8 cellular contexts compared by ENCODE assay signal in the genomic region with DNA sequence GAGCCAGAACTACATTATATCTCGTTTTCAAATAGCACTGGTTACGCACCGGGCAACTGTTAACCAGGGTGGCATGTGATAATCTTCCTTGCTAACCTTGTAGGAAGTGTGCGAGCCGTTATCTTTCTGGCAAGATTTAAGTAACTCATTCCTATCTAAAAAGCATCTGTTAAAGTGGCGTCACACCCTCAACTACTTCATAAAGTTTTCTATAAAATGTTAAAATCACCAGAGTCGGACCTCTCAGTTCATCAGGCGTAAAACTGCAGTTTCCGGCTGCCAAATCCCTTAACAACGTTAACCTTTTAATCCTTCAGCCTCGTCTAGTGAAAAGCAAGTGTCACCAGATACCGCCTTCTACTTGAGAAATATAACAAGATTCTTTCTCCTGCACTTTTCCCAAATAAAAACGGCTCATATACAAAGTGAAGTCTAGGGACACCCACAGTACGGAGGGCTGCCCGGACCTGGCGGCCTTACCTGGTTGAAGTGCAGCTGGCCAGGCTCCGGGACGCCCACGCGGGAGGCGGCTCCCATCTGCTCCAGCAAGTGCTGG. TPM values are rescaled to one million over a fixed set of nuclear protein-coding genes. Genes with fewer than 3 reads are reported as not detected.
DNase-seq lines count a peak whose midpoint lies in the region; ATAC-seq and TF ChIP-seq lines count a peak whose summit lies in the region.

No MANE protein-coding gene starts in this region.

- TF ChIP-seq CTCF in type B pancreatic cell (conservative IDR thresholded peaks at IDR 0.05) = no peak

- peak; percentile 70 for DNase-seq in stimulated activated naive CD4-positive, alpha-beta T cell treated with Interleukin-2 at 50 U/mL for 16 hours (lab: John Stamatoyannopoulos, UW)
- no peak for DNase-seq in stimulated activated naive CD4-positive, alpha-beta T cell (lab: John Stamatoyannopoulos, UW)
- DNase-seq in SK-MEL-5 (ENCODE audit: low read depth, low spot score) (peak; percentile 2), type B pancreatic cell (ENCODE audit: extremely low spot score, unreplicated experiment) (no peak), GM19238 (ENCODE audit: insufficient read length, low spot score) (no peak)

- peak overlapping the region; percentile 98 for H3K4me3 Mint-ChIP-seq in type B pancreatic cell

- no peaks in the 10 kb centered on the region for H3K9me3 Mint-ChIP-seq in type B pancreatic cell

- H3K4me1 ChIP-seq in muscle layer of duodenum (ENCODE audit: control insufficient read depth in 1 of 2, insufficient read depth in 2 of 2, low read length in 2 of 2) = peaks cover 0 to 7% of the 10 kb centered on the region in 2 donors

- peak overlapping the region; percentile 4 for H3K27ac ChIP-seq in cingulate gyrus (ENCODE audit: low read depth, low read length)
- H3K27ac ChIP-seq in muscle layer of duodenum (ENCODE audit: low read length) = no peak overlapping the region

- H3K36me3 Mint-ChIP-seq in type B pancreatic cell = peaks cover 6% of the 10 kb centered on the region

- H3K4me1 Mint-ChIP-seq in type B pancreatic cell (ENCODE audit: unreplicated experiment) = peaks cover 25% of the 10 kb centered on the region

- H3K4me3 ChIP-seq in muscle layer of duodenum (ENCODE audit: low read depth in 1 of 2, low read length in 2 of 2) = peak overlapping the region; percentile 88 to 92

- peak; percentile 34 for ATAC-seq in HG03175 (IDR thresholded peaks at IDR 0.05; ENCODE audit: unreplicated experiment)

- in situ Hi-C loops in SK-MEL-5 (cut with HindIII; ENCODE audit: low pct_unique_long_range_greater_than_20kb, low sequenced_read_pairs) = no loop called here

- no peaks in the 10 kb centered on the region for H3K27me3 ChIP-seq in muscle layer of duodenum (ENCODE audit: low read depth, low read length)

- no peaks in the 10 kb centered on the region for H3K9me3 ChIP-seq in muscle layer of duodenum (ENCODE audit: control insufficient read depth in 1 of 2, low read length in 2 of 2)

- no peaks in the 10 kb centered on the region for H3K36me3 ChIP-seq in muscle layer of duodenum (ENCODE audit: control insufficient read depth in 1 of 2, insufficient read depth in 2 of 2, low read length in 2 of 2)

- H3K27me3 Mint-ChIP-seq in type B pancreatic cell = peaks cover 7% of the 10 kb centered on the region

- H3K27ac Mint-ChIP-seq in type B pancreatic cell = peak overlapping the region; percentile 77

RNA-seq across cellular contexts. Expression of gene SLC39A8, which starts 1.2 kb away (rescaled TPM):
- 18.2 and 20.5 TPM in 2 replicates for total RNA-seq in SK-MEL-5 (2014; rRNA removed; shearing (Covaris generic))
- 12.6 and 18.4 TPM in 2 replicates for polyA plus RNA-seq in SK-MEL-5 (2015; cell fraction: cytosol; rRNA removed)
- polyA plus RNA-seq in SK-MEL-5 (2015; cell fraction: nucleus; rRNA removed) = 6.6 and 6.9 TPM in 2 replicates
- total RNA-seq in type B pancreatic cell (ENCODE audit: low replicate concordance) = 8.3 and 15.3 TPM in 2 replicates

Comparison
In these comparisons a context has a peak if more than half of its experiments do, and no peak if none do; other contexts are left out.
1. DNase-seq: peak in stimulated activated naive CD4-positive, alpha-beta T cell treated with Interleukin-2 at 50 U/mL for 16 hours (single experiment) and SK-MEL-5 (single experiment); none in stimulated activated naive CD4-positive, alpha-beta T cell (0 of 6), type B pancreatic cell (single experiment) and GM19238 (single experiment).